In the genomic region with DNA sequence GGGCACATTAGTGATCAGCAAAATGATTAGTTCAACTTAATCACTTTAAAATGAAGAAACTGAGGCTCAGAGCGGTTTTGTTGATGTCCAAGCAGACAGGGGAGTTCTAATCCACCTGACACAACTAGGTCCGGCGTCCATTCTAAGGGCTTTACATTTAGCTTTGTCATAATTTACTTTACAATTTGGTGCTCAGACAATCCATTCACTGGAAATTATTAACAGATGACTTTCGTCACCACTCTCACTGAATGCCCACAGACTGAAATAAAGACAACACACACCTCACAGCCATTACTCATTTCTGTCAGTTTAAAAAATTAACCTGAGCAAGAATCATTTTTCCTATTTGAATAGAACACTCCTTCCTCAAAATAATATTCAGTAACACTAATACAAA, we compare ENCODE assay signal across 26 cellular contexts. TPM values are rescaled to one million over a fixed set of nuclear protein-coding genes. Genes with fewer than 3 reads are reported as not detected.
DNase-seq lines count a peak whose midpoint lies in the region; ATAC-seq, FAIRE-seq and TF ChIP-seq lines count a peak whose summit lies in the region.
"Had no signal": no experiment of that assay in that cellular context is flagged by ENCODE, and none has a peak within 500 bp of the region (broad histone marks: within the 10 kb centered on the region; RNA-seq: fewer than 3 reads in every experiment).

No MANE protein-coding gene starts in this region.

- H3K4me1 ChIP-seq in GM12878 (ENCODE audit: control insufficient read depth, insufficient read depth, low read length) (no peaks in the 10 kb centered on the region), liver (ENCODE audit: control insufficient read depth in 4 of 4, insufficient read depth in 4 of 4, low read length in 3 of 4) (peaks cover 0 to 23% (median 10%) of the 10 kb centered on the region in 4 donors)
- H3K4me1 ChIP-seq: SJCRH30 had no signal

- no peak for TF ChIP-seq POLR2A in GM12878 (IDR thresholded peaks at IDR 0.05; ENCODE audit: low read depth, low read length)

- no peaks in the 10 kb centered on the region for H3K79me2 ChIP-seq in GM12878 (ENCODE audit: control insufficient read depth, insufficient read depth, low read length)

- no peak overlapping the region for H3K27ac ChIP-seq in GM12878 (ENCODE audit: control insufficient read depth, insufficient read depth)
- peak overlapping the region; percentile 69 for H3K27ac ChIP-seq in liver (ENCODE audit: low read depth in 1 of 2, low read length in 2 of 2)
- H3K27ac ChIP-seq: BLaER1, ovary, SJCRH30, suprapubic skin, vagina, WERI-Rb-1 had no signal

- ATAC-seq in GM19463 (IDR thresholded peaks at IDR 0.05; ENCODE audit: unreplicated experiment) (peak; percentile 65), GM12878 (peak; percentile 58), GM21717 (IDR thresholded peaks at IDR 0.05; ENCODE audit: unreplicated experiment) (no peak)

- H3K9ac ChIP-seq in GM12878 (ENCODE audit: control insufficient read depth, insufficient read depth, low read length) (no peak overlapping the region), liver (ENCODE audit: low read depth in 1 of 2, low read length in 2 of 2) (peak overlapping the region in 1 of 2 donors; percentile 64)
- H3K9ac ChIP-seq: BLaER1 had no signal

- no peak for TF ChIP-seq CTCF in GM12878 (IDR thresholded peaks at IDR 0.05 in 2 of 3, conservative IDR thresholded peaks at IDR 0.05 in 1 of 3; ENCODE audit: control insufficient read depth in 2 of 3, extremely low read depth in 1 of 3, insufficient read depth in 1 of 3, low read depth in 3 of 3, low read length in 3 of 3)
- no peak for TF ChIP-seq CTCF in liver (IDR thresholded peaks at IDR 0.05; ENCODE audit: low read depth, low read length, missing input control)

- intact Hi-C loops in GM12878 (cut with micrococcal nuclease; ENCODE audit: unreplicated experiment), result no loop called here

- H3K4me2 ChIP-seq in GM12878 (ENCODE audit: control insufficient read depth, insufficient read depth), result no peak overlapping the region
- H3K4me2 ChIP-seq: BLaER1 had no signal

- no peak overlapping the region for H3K4me3 ChIP-seq in GM12878
- H3K4me3 ChIP-seq in liver (ENCODE audit: low read depth in 1 of 3, low read length in 3 of 3), result peak overlapping the region in 1 of 3 donors; percentile 22
- H3K4me3 ChIP-seq: BLaER1, ovary, SJCRH30, suprapubic skin, vagina had no signal

- no peak for TF ChIP-seq RAD21 in GM12878 (IDR thresholded peaks at IDR 0.05; ENCODE audit: insufficient read depth, low read depth, low read length)
- peak in 1 of 2 donors; percentile 17 for TF ChIP-seq RAD21 in liver (IDR thresholded peaks at IDR 0.05)

- no peaks in the 10 kb centered on the region for H3K36me3 ChIP-seq in GM12878 (ENCODE audit: control insufficient read depth in 2 of 2, insufficient read depth in 2 of 2, low read length in 1 of 2)
- H3K36me3 ChIP-seq in liver (ENCODE audit: control insufficient read depth in 4 of 4, insufficient read depth in 3 of 4, low read depth in 1 of 4, low read length in 3 of 4), result no peaks in the 10 kb centered on the region
- H3K36me3 ChIP-seq: BLaER1, ovary, SJCRH30, suprapubic skin, vagina, WERI-Rb-1 had no signal

- TF ChIP-seq EP300 in GM12878 (IDR thresholded peaks at IDR 0.05; ENCODE audit: borderline replicate concordance in 1 of 2, control insufficient read depth in 1 of 2, low read depth in 2 of 2, low read length in 2 of 2), result no peak

- SMC1A ChIA-PET in GM12878 (lab: Charles Lee; ENCODE audit: uncharacterized antibody, unreplicated experiment), result no interaction called here

- RAD21 ChIA-PET in GM12878 (lab: Charles Lee; ENCODE audit: unreplicated experiment), result no interaction called here

- 2% methylated on average over 4 of the region's 4 CpGs for WGBS in GM12878 (ENCODE audit: insufficient coverage, insufficient replicate concordance, low lambda C conversion rate, missing lambda C conversion rate)
- WGBS in liver, result 31% methylated on average over 4 of the region's 4 CpGs

- POLR2A ChIA-PET in GM12878 (lab: Charles Lee), result no interaction called here

- CTCF ChIA-PET in GM12878 (lab: Yijun Ruan, JAX), result no interaction called here

- H4K20me1 ChIP-seq in GM12878 (ENCODE audit: control insufficient read depth, insufficient read depth), result no peaks in the 10 kb centered on the region
- H4K20me1 ChIP-seq: BLaER1 had no signal

- peak; percentile 25 for DNase-seq in ACHN
- DNase-seq in GM12878 (ENCODE audit: low read depth, low spot score), result no peak
- DNase-seq in NCI-H748 (lab: John Stamatoyannopoulos, UW; ENCODE audit: unreplicated experiment), result no peak
- DNase-seq in COLO829 (ENCODE audit: low spot score), result no peak
- DNase-seq in activated CD4-positive, CD25-positive, alpha-beta regulatory T cell treated with anti-CD3 and anti-CD28 coated beads, Interleukin-2, amount 50 U/mL, for 72 hours, result no peak
- DNase-seq: activated CD4-positive, alpha-beta T cell treated with anti-CD3 and anti-CD28 coated beads, Interleukin-2, amount 50 U/mL, for 4 hours; activated gamma-delta T cell treated with Interleukin-2 at 50 U/mL for 16 hours; amygdala; DMS 273 treated with DMSO at 0.1 percent for 48 hours; foreskin fibroblast; GDM1; HFFc6; KG1; mammary epithelial cell; MV-4-11; naive B cell; NCI-H1694 treated with DMSO at 0.1 percent for 48 hours; ovary; SJCRH30; WERI-Rb-1 had no signal

- no peak for FAIRE-seq in GM12878 (lab: Jason Lieb, UNC)

- no peak overlapping the region for H2AFZ ChIP-seq in GM12878 (ENCODE audit: control insufficient read depth, low read depth, low read length)

- no peaks in the 10 kb centered on the region for H3K27me3 ChIP-seq in GM12878 (replicated peaks in 1 of 2; ENCODE audit: control insufficient read depth in 2 of 2, insufficient read depth in 2 of 2, low read length in 1 of 2)
- H3K27me3 ChIP-seq in liver (ENCODE audit: control insufficient read depth in 4 of 4, insufficient read depth in 4 of 4, low read length in 3 of 4), result no peaks in the 10 kb centered on the region
- H3K27me3 ChIP-seq: BLaER1, ovary, SJCRH30, suprapubic skin, vagina had no signal

- in situ Hi-C loops in ACHN (cut with HindIII; ENCODE audit: low pct_ligation_motif_present, low pct_unique_long_range_greater_than_20kb, low sequenced_read_pairs), result no loop called here
- in situ Hi-C loops in GM12878 (cut with MboI), result no loop called here

- H3K9me3 ChIP-seq in GM12878 (replicated peaks; ENCODE audit: control insufficient read depth, insufficient read depth, low read length) (no peaks in the 10 kb centered on the region), liver (ENCODE audit: control insufficient read depth in 4 of 4, low read length in 3 of 4) (no peaks in the 10 kb centered on the region)
- H3K9me3 ChIP-seq: BLaER1, ovary, SJCRH30, suprapubic skin, vagina had no signal

- no TSS peak for BruUV-seq in GM12878 (replicated peaks; lab: Mats Ljungman, UMichigan)

TF ChIP-seq in GM12878, 131 proteins besides CTCF, POLR2A, EP300 and RAD21 (continues in another document):
- TF ChIP-seq STAT1 (conservative IDR thresholded peaks at IDR 0.05), result no peak

TF ChIP-seq in liver, 16 proteins besides CTCF, POLR2A, EP300 and RAD21 (continues in another document):
- no peak for TF ChIP-seq NR2F2 (IDR thresholded peaks at IDR 0.05)
- no peak for TF ChIP-seq HNF4G (IDR thresholded peaks at IDR 0.05)
- no peak for TF ChIP-seq GABPA (IDR thresholded peaks at IDR 0.05 in 1 of 2, conservative IDR thresholded peaks at IDR 0.05 in 1 of 2)
- TF ChIP-seq YY1 (IDR thresholded peaks at IDR 0.05), result peak; percentile 88
- TF ChIP-seq, protein P1, sequence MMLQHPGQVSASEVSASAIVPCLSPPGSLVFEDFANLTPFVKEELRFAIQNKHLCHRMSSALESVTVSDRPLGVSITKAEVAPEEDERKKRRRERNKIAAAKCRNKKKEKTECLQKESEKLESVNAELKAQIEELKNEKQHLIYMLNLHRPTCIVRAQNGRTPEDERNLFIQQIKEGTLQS (IDR thresholded peaks at IDR 0.05), result peak; percentile 58
- TF ChIP-seq FOXA1 (IDR thresholded peaks at IDR 0.05), result no peak
- TF ChIP-seq SP1 (IDR thresholded peaks at IDR 0.05), result no peak
- peak; percentile 6 for TF ChIP-seq FOXA2 (IDR thresholded peaks at IDR 0.05)
- TF ChIP-seq, protein P2, sequence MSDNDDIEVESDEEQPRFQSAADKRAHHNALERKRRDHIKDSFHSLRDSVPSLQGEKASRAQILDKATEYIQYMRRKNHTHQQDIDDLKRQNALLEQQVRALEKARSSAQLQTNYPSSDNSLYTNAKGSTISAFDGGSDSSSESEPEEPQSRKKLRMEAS (IDR thresholded peaks at IDR 0.05), result no peak
- TF ChIP-seq JUND (IDR thresholded peaks at IDR 0.05), result peak in 1 of 2 donors; percentile 10
- peak in 1 of 2 donors; percentile 23 for TF ChIP-seq HNF4A (conservative IDR thresholded peaks at IDR 0.05)

RNA-seq across cellular contexts. Expression of gene NR3C2, which starts 10.8 kb away (rescaled TPM):
- 0.29 and 1.1 TPM in 2 replicates for total RNA-seq in GM12878 (2013; cell fraction: nucleolus; rRNA removed)
- under 0.01 and 0.06 TPM in 2 replicates for total RNA-seq in GM12878 (2014; rRNA removed)
- total RNA-seq in GM12878 (2014; rRNA removed; fragmentation: Illumina TruSeq; extraction: Trizol), result 0.05 TPM in 1 of 2 replicates, not detected in the other
- total RNA-seq in GM12878 (2021), result 0.05 and 0.10 TPM in 2 replicates
- polyA plus RNA-seq in GM12878 (2011; ENCODE audit: low read depth), result 0.05 TPM
- polyA plus RNA-seq in GM12878 (2011; rRNA removed), result 0.07 and 0.10 TPM in 2 replicates
- 0.03 and 0.04 TPM in 2 replicates for polyA plus RNA-seq in GM12878 (2011; cell fraction: cytosol; rRNA removed)
- polyA plus RNA-seq in GM12878 (2011; cell fraction: nucleus; rRNA removed), result 0.04 and 0.09 TPM in 2 replicates
- polyA plus RNA-seq in GM12878 (2012), result 0.04 and 0.18 TPM in 2 replicates
- not detected in 2 replicates for polyA plus RNA-seq in GM12878 (2014; fragmentation: Illumina TruSeq; extraction: Trizol)
- under 1 TPM in 1 of 2 experiments, not detected in 1; 0.11 TPM for polyA plus RNA-seq in GM12878 (2014; fragmentation: Nextera tagmentation; extraction: Ambion mirVana)
- polyA plus RNA-seq in GM12878 (2014; rRNA removed), result not detected in 2 replicates
- polyA plus RNA-seq in GM12878 (2016; fragmentation: Nextera tagmentation; extraction: Ambion mirVana), result under 1 TPM; 0.05 to 0.07 TPM
- 0.22 and 0.31 TPM in 2 replicates for polyA minus RNA-seq in GM12878 (2011; rRNA and poly(A)+ RNA removed)
- not detected in 2 replicates for polyA minus RNA-seq in GM12878 (2011; cell fraction: cytosol; rRNA and poly(A)+ RNA removed)
- 0.60 and 1.6 TPM in 2 replicates for polyA minus RNA-seq in GM12878 (2011; cell fraction: nucleus; rRNA and poly(A)+ RNA removed)
- total RNA-seq in liver, result 10 to 100 TPM in 1 of 2 donors, 1 to 10 TPM in 1; 2.1 to 11.5 TPM
- 1 to 10 TPM; 2.0 to 4.3 TPM for polyA plus RNA-seq in liver
